In genomic region chr16:13919683-13920509, GRCh38 we compare ENCODE assay signal across 8 cellular contexts. TPM values are rescaled to one million over a fixed set of nuclear protein-coding genes. Genes with fewer than 3 reads are reported as not detected.
DNase-seq lines count a peak whose midpoint lies in the region; ATAC-seq, FAIRE-seq and TF ChIP-seq lines count a peak whose summit lies in the region.

TSS of gene ERCC4 (plus strand) at chr16:13920154. CDS start at chr16:13920166, 12 bp downstream.

- H3K27ac Mint-ChIP-seq in Calu3 (ENCODE audit: unreplicated experiment) (peak within 1 kb of the TSS; percentile 92), memory B cell (peak within 1 kb of the TSS; percentile 92)
- H3K27ac Mint-ChIP-seq in effector memory CD8-positive, alpha-beta T cell, result peak within 1 kb of the TSS; percentile 97 to 98

- H3K9me3 Mint-ChIP-seq in Calu3 (ENCODE audit: low read depth, unreplicated experiment) (no peaks in the 10 kb centered on the region), memory B cell (no peaks in the 10 kb centered on the region)
- no peaks in the 10 kb centered on the region for H3K9me3 Mint-ChIP-seq in effector memory CD8-positive, alpha-beta T cell

- H3K36me3 Mint-ChIP-seq in Calu3 (ENCODE audit: insufficient read depth, unreplicated experiment), result peaks cover 20% of the 10 kb centered on the region
- peaks cover 11% of the 10 kb centered on the region for H3K36me3 Mint-ChIP-seq in effector memory CD8-positive, alpha-beta T cell (ENCODE audit: insufficient read depth)
- H3K36me3 Mint-ChIP-seq in memory B cell, result peaks cover 2% of the 10 kb centered on the region

- DNase-seq in Calu3 (peak; percentile 99), HTR-8/SVneo (ENCODE audit: insufficient read length, low spot score) (peak; percentile 95), NOMO-1 treated with DMSO at 0.1 percent for 48 hours (lab: John Stamatoyannopoulos, UW; ENCODE audit: unreplicated experiment) (peak; percentile 99), memory B cell (ENCODE audit: low spot score in 2 of 2) (peak; percentile 98 to 99)
- DNase-seq in activated CD8-positive, alpha-beta memory T cell treated with anti-CD3 and anti-CD28 coated beads for 4 hours (ENCODE audit: low read depth in 2 of 2), result peak; percentile 96 to 97
- DNase-seq in effector memory CD8-positive, alpha-beta T cell, result peak; percentile 99 to 100 (median 100)
- peak; percentile 97 for DNase-seq in stimulated activated CD8-positive, alpha-beta memory T cell treated with anti-CD3 and anti-CD28 coated beads, Interleukin-12 subunit alpha, Interleukin-12 subunit beta, amount 100 ng/mL, for 24 hours (ENCODE audit: extremely low read depth)

- intact Hi-C loops in Calu3 (cut with micrococcal nuclease; ENCODE audit: unreplicated experiment), result loop anchor here (1.0 to 10.0 kb wide), 5 partner anchors 54 to 605 kb away; no protein-coding TSS in a partner anchor

- TF ChIP-seq CTCF in Calu3 (IDR thresholded peaks at IDR 0.05; ENCODE audit: unreplicated experiment), result peak; percentile 95

- ATAC-seq in GM21367 (IDR thresholded peaks at IDR 0.05; ENCODE audit: unreplicated experiment) (peak; percentile 97), memory B cell (ENCODE audit: low read depth) (peak; percentile 94)
- ATAC-seq in effector memory CD8-positive, alpha-beta T cell (replicated peaks), result peak; percentile 93

- CTCF ChIA-PET in Calu3 (lab: Charles Lee), result interaction anchor here (0.6 to 1.3 kb wide), 17 partner anchors 11 to 1723 kb away, joined by 3 to 15 read pairs (median 4); partner anchors contain the start of genes MARF1 and PARN

- no TSS peak for BruUV-seq in Calu3 (replicated peaks; lab: Mats Ljungman, UMichigan)

- peaks cover 25% of the 10 kb centered on the region for H3K4me1 Mint-ChIP-seq in Calu3 (ENCODE audit: low read depth, unreplicated experiment)
- H3K4me1 Mint-ChIP-seq in effector memory CD8-positive, alpha-beta T cell (ENCODE audit: low read depth in 2 of 2), result peaks cover 16 to 21% of the 10 kb centered on the region in 2 donors
- H3K4me1 Mint-ChIP-seq in memory B cell, result peaks cover 18% of the 10 kb centered on the region

- peak; percentile 98 for FAIRE-seq in HTR-8/SVneo (lab: Jason Lieb, UNC)

- H3K4me3 Mint-ChIP-seq in Calu3 (ENCODE audit: low read depth, unreplicated experiment) (peak within 1 kb of the TSS; percentile 100), memory B cell (peak within 1 kb of the TSS; percentile 92)
- peak within 1 kb of the TSS; percentile 93 to 95 for H3K4me3 Mint-ChIP-seq in effector memory CD8-positive, alpha-beta T cell

- H3K27me3 Mint-ChIP-seq in Calu3 (ENCODE audit: unreplicated experiment) (peaks cover 16% of the 10 kb centered on the region), memory B cell (peaks cover 1% of the 10 kb centered on the region)
- H3K27me3 Mint-ChIP-seq in effector memory CD8-positive, alpha-beta T cell, result peaks cover 0 to 4% of the 10 kb centered on the region in 2 donors

RNA-seq across cellular contexts. Expression of gene ERCC4, which starts in this region (rescaled TPM):
- total RNA-seq in Calu3 (2022), result 19.7 and 21.1 TPM in 2 replicates

Comparison
In these comparisons a context has a peak if more than half of its experiments do, and no peak if none do; other contexts are left out.
1. Peak in every context shown above with its lines: DNase-seq and ATAC-seq.